Comparison of ENCODE assay signal across 17 cellular contexts in the genomic region with DNA sequence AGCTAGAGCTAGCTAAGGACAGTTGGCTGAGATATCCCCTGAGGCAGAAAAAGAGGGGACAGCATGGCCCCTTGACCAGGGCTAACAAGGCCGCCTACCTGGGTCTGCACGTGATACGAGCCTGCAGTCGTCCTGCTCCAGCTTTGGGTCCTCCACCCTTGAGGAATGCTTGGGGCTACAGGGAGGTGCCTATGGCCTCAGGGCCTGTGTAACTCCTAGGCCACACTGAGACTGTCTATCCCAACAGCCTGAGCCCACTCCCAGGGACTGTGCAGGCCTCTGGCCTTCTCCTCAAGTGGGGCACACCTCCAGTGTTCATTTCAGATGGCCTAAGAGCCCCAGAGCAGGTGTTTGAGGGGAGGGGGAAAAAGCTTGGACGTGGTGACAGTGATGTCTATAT.
DNase-seq lines count a peak whose midpoint lies in the region; ATAC-seq and TF ChIP-seq lines count a peak whose summit lies in the region.
"Had no signal": no experiment of that assay in that cellular context is flagged by ENCODE, and none has a peak within 500 bp of the region (broad histone marks: within the 10 kb centered on the region; RNA-seq: fewer than 3 reads in every experiment).

No MANE protein-coding gene starts in this region.

- H3K4me3 ChIP-seq in upper lobe of right lung (no peak overlapping the region), ascending aorta (no peak overlapping the region)
- H3K4me3 ChIP-seq: GM12878, GM23248 had no signal

- H3K36me3 ChIP-seq in upper lobe of right lung (no peaks in the 10 kb centered on the region), ascending aorta (no peaks in the 10 kb centered on the region)

- H3K27me3 Mint-ChIP-seq in stimulated activated naive CD8-positive, alpha-beta T cell treated with anti-CD3 and anti-CD28 coated beads, Interleukin-15, amount 100 ng/mL, for 72 hours = peaks cover 6% of the 10 kb centered on the region

- H3K4me3 Mint-ChIP-seq in stimulated activated naive CD8-positive, alpha-beta T cell treated with anti-CD3 and anti-CD28 coated beads, Interleukin-15, amount 100 ng/mL, for 72 hours = no peak overlapping the region
- H3K4me3 Mint-ChIP-seq: CD4-positive, alpha-beta memory T cell had no signal

- no peaks in the 10 kb centered on the region for H3K9me3 Mint-ChIP-seq in stimulated activated naive CD8-positive, alpha-beta T cell treated with anti-CD3 and anti-CD28 coated beads, Interleukin-15, amount 100 ng/mL, for 72 hours
- H3K9me3 Mint-ChIP-seq: CD4-positive, alpha-beta memory T cell had no signal

- TF ChIP-seq CTCF in upper lobe of right lung (IDR thresholded peaks at IDR 0.05) = no peak
- no peak for TF ChIP-seq CTCF in ascending aorta (IDR thresholded peaks at IDR 0.05)

- ATAC-seq in stimulated activated naive CD8-positive, alpha-beta T cell treated with anti-CD3 and anti-CD28 coated beads, Interleukin-15, amount 100 ng/mL, for 72 hours = peak; percentile 56
- no peak for ATAC-seq in stimulated activated naive CD8-positive, alpha-beta T cell treated with anti-CD3 and anti-CD28 coated beads, Interleukin-15, Interleukin-2, amounts not matched to agents 100 U/mL and 50 U/mL, for 24 hours
- ATAC-seq in sciatic nerve (peak; percentile 28), upper lobe of right lung (peak; percentile 46)
- ATAC-seq: GM12878 had no signal

- DNase-seq in stimulated activated naive CD8-positive, alpha-beta T cell treated with anti-CD3 and anti-CD28 coated beads, Interleukin-15, amount 100 ng/mL, for 72 hours = no peak
- no peak for DNase-seq in stimulated activated naive CD8-positive, alpha-beta T cell treated with anti-CD3 and anti-CD28 coated beads, Interleukin-15, Interleukin-2, amounts not matched to agents 100 U/mL and 50 U/mL, for 24 hours
- DNase-seq in sciatic nerve (ENCODE audit: low spot score) (no peak), upper lobe of right lung (no peak), ascending aorta (ENCODE audit: low spot score in 2 of 2) (no peak), DMS114 treated with DMSO at 0.1 percent for 48 hours (lab: John Stamatoyannopoulos, UW; ENCODE audit: unreplicated experiment) (no peak)
- DNase-seq: C1 segment of cervical spinal cord; Calu3; CD4-positive, alpha-beta memory T cell; COR-L47; DMS79; EL; GDM1; GM23248; H7; HCEC 1CT had no signal

- H3K27me3 ChIP-seq in upper lobe of right lung = no peaks in the 10 kb centered on the region
- H3K27me3 ChIP-seq in ascending aorta = no peaks in the 10 kb centered on the region

- H3K27ac Mint-ChIP-seq in stimulated activated naive CD8-positive, alpha-beta T cell treated with anti-CD3 and anti-CD28 coated beads, Interleukin-15, amount 100 ng/mL, for 72 hours = no peak overlapping the region
- H3K27ac Mint-ChIP-seq: CD4-positive, alpha-beta memory T cell had no signal

- H3K9me3 ChIP-seq in upper lobe of right lung = no peaks in the 10 kb centered on the region
- H3K9me3 ChIP-seq in ascending aorta = no peaks in the 10 kb centered on the region

- H3K27ac ChIP-seq in upper lobe of right lung (no peak overlapping the region), ascending aorta (no peak overlapping the region)
- H3K27ac ChIP-seq: GM23248 had no signal

- no peaks in the 10 kb centered on the region for H3K4me1 Mint-ChIP-seq in stimulated activated naive CD8-positive, alpha-beta T cell treated with anti-CD3 and anti-CD28 coated beads, Interleukin-15, amount 100 ng/mL, for 72 hours
- H3K4me1 Mint-ChIP-seq: CD4-positive, alpha-beta memory T cell had no signal

- intact Hi-C loops in sciatic nerve (cut with DNase I) = no loop called here
- intact Hi-C loops in upper lobe of right lung (cut with DNase I) = no loop called here
- intact Hi-C loops in ascending aorta (cut with DNase I) = no loop called here

- H3K4me1 ChIP-seq in upper lobe of right lung (no peaks in the 10 kb centered on the region), ascending aorta (no peaks in the 10 kb centered on the region)
